8 cellular contexts compared by ENCODE assay signal in genomic region chr13:93517658-93518057, GRCh38.
"Had no signal": no experiment of that assay in that cellular context is flagged by ENCODE, and none has a peak within 500 bp of the region (broad histone marks: within the 10 kb centered on the region; RNA-seq: fewer than 3 reads in every experiment).

No MANE protein-coding gene starts in this region.

- FAIRE-seq: G401.6, GM12878, GM12891, GM12892, GM18507, GM19239 had no signal

- DNase-seq: GDM1, GF-D8 had no signal

- ATAC-seq: GM12878 had no signal

- H3K4me3 ChIP-seq: GM12878 had no signal
